25 cellular contexts compared by ENCODE assay signal in genomic region chr1:17023573-17023972, GRCh38. TPM values are rescaled to one million over a fixed set of nuclear protein-coding genes. Genes with fewer than 3 reads are reported as not detected.
DNase-seq lines count a peak whose midpoint lies in the region; ATAC-seq and TF ChIP-seq lines count a peak whose summit lies in the region.
"Had no signal": no experiment of that assay in that cellular context is flagged by ENCODE, and none has a peak within 500 bp of the region (broad histone marks: within the 10 kb centered on the region; RNA-seq: fewer than 3 reads in every experiment).

No MANE protein-coding gene starts in this region.

- H3K79me1 ChIP-seq in H9 (ENCODE audit: insufficient read depth, low read depth, low read length, poor library complexity, severe bottlenecking) = no peaks in the 10 kb centered on the region

- no peak overlapping the region for H2BK15ac ChIP-seq in H9 (ENCODE audit: low read depth, low read length)

- H3K4me1 ChIP-seq in H9 (ENCODE audit: insufficient read depth, low read length) (no peaks in the 10 kb centered on the region), Peyer's patch (no peaks in the 10 kb centered on the region), tibial nerve (peaks cover 0 to 16% (median 0%) of the 10 kb centered on the region in 4 donors)
- H3K4me1 ChIP-seq: transverse colon had no signal

- H3K4ac ChIP-seq in H9 (ENCODE audit: low read depth, low read length) = no peak overlapping the region

- no peaks in the 10 kb centered on the region for H3K27me3 Mint-ChIP-seq in H9 (ENCODE audit: low read depth)
- H3K27me3 Mint-ChIP-seq: activated CD4-positive, alpha-beta T cell treated with anti-CD3 and anti-CD28 coated beads, Interleukin-2, amount 10 ng/mL, durations not matched to agents 24 days and 14 days; activated naive CD8-positive, alpha-beta T cell treated with anti-CD3 and anti-CD28 coated beads for 36 hours; CD8-positive, alpha-beta memory T cell; natural killer cell treated with Interleukin-12 subunit alpha and Interleukin-12 subunit beta and Interleukin-15 and Interleukin-18, amount 100 ng/mL, for 72 hours had no signal

- no peak overlapping the region for H3K56ac ChIP-seq in H9 (ENCODE audit: insufficient read length, low read depth, low read length)

- ATAC-seq in HG03045 (IDR thresholded peaks at IDR 0.05; ENCODE audit: unreplicated experiment) = no peak
- ATAC-seq: natural killer cell treated with Interleukin-12 subunit alpha and Interleukin-12 subunit beta and Interleukin-15 and Interleukin-18, amount 100 ng/mL, for 72 hours had no signal

- no peak overlapping the region for H2AK5ac ChIP-seq in H9 (ENCODE audit: insufficient read length, low read length)

- H3K4me2 ChIP-seq in H9 (ENCODE audit: insufficient read depth, insufficient read length, low read length) = no peak overlapping the region
- H3K4me2 ChIP-seq: SK-N-SH had no signal

- H3K36me3 Mint-ChIP-seq in H9 (ENCODE audit: insufficient read depth in 1 of 3, low read depth in 3 of 3) = peaks cover 31 to 90% (median 78%) of the 10 kb centered on the region in 3 experiments; a peak in 6 of 7 replicates

- TF ChIP-seq POLR2A in Peyer's patch (IDR thresholded peaks at IDR 0.05) (no peak), tibial nerve (IDR thresholded peaks at IDR 0.05) (no peak)

- H3K9me3 ChIP-seq in H9 (ENCODE audit: control insufficient read depth, low read depth, low read length) (no peaks in the 10 kb centered on the region), Peyer's patch (no peaks in the 10 kb centered on the region), tibial nerve (no peaks in the 10 kb centered on the region)
- H3K9me3 ChIP-seq: sigmoid colon, SK-N-SH, stomach, transverse colon had no signal

- H3K14ac ChIP-seq in H9 (ENCODE audit: insufficient read depth, low read length) = no peak overlapping the region

- H3K27me3 ChIP-seq in H9 (ENCODE audit: insufficient read depth, low read length) = no peaks in the 10 kb centered on the region
- no peaks in the 10 kb centered on the region for H3K27me3 ChIP-seq in Peyer's patch
- H3K27me3 ChIP-seq in tibial nerve = no peaks in the 10 kb centered on the region
- H3K27me3 ChIP-seq: sigmoid colon, stomach, transverse colon had no signal

- H3K9me3 Mint-ChIP-seq in H9 = no peaks in the 10 kb centered on the region
- H3K9me3 Mint-ChIP-seq: activated CD4-positive, alpha-beta T cell treated with anti-CD3 and anti-CD28 coated beads, Interleukin-2, amount 10 ng/mL, durations not matched to agents 24 days and 14 days; activated naive CD8-positive, alpha-beta T cell treated with anti-CD3 and anti-CD28 coated beads for 36 hours; CD8-positive, alpha-beta memory T cell; natural killer cell treated with Interleukin-12 subunit alpha and Interleukin-12 subunit beta and Interleukin-15 and Interleukin-18, amount 100 ng/mL, for 72 hours; T-helper 2 cell treated with Interferon-gamma antibody and Interleukin-4, amounts not matched to agents 5 μg/mL and 100 μg/mL, for 36 hours had no signal

- no peak overlapping the region for H3T11ph ChIP-seq in H9 (ENCODE audit: low read length)

- H2BK20ac ChIP-seq in H9 (ENCODE audit: low read depth, low read length, poor library complexity, severe bottlenecking) = no peak overlapping the region

- H4K20me1 ChIP-seq in H9 (ENCODE audit: control insufficient read depth, insufficient read depth, insufficient read length) = no peaks in the 10 kb centered on the region

- H3K27ac ChIP-seq in H9 (ENCODE audit: insufficient read length, low read depth, low read length) = no peak overlapping the region
- H3K27ac ChIP-seq in Peyer's patch = no peak overlapping the region
- no peak overlapping the region for H3K27ac ChIP-seq in tibial nerve
- H3K27ac ChIP-seq: HL-60, RWPE1, stomach, transverse colon had no signal

- H3K18ac ChIP-seq in H9 (ENCODE audit: insufficient read length, low read depth, low read length) = no peak overlapping the region

- H3K23me2 ChIP-seq in H9 (ENCODE audit: insufficient read length, low read depth, low read length, poor library complexity, severe bottlenecking) = no peaks in the 10 kb centered on the region

- no CpG with 5 or more reads among the region's 3 CpGs for WGBS in H9 (ENCODE audit: extremely low coverage, insufficient read length, low lambda C conversion rate)
- WGBS in tibial nerve, 2 donors = 63 to 72% methylated on average over 3 of the region's 3 CpGs

- H3K27ac Mint-ChIP-seq in H9 = peak overlapping the region in 2 of 3 experiments; percentile 58 to 77; a peak in 3 of 7 replicates
- H3K27ac Mint-ChIP-seq: activated CD4-positive, alpha-beta T cell treated with anti-CD3 and anti-CD28 coated beads, Interleukin-2, amount 10 ng/mL, durations not matched to agents 24 days and 14 days; activated naive CD8-positive, alpha-beta T cell treated with anti-CD3 and anti-CD28 coated beads for 36 hours; natural killer cell treated with Interleukin-12 subunit alpha and Interleukin-12 subunit beta and Interleukin-15 and Interleukin-18, amount 100 ng/mL, for 72 hours; T-helper 2 cell treated with Interferon-gamma antibody and Interleukin-4, amounts not matched to agents 5 μg/mL and 100 μg/mL, for 36 hours had no signal

- H2BK120ac ChIP-seq in H9 (ENCODE audit: low read depth, low read length, poor library complexity, severe bottlenecking) = no peak overlapping the region

- H2BK12ac ChIP-seq in H9 (ENCODE audit: insufficient read length, low read depth, low read length) = no peak overlapping the region

- no peak overlapping the region for H3K4me3 Mint-ChIP-seq in H9
- H3K4me3 Mint-ChIP-seq: activated CD4-positive, alpha-beta T cell treated with anti-CD3 and anti-CD28 coated beads, Interleukin-2, amount 10 ng/mL, durations not matched to agents 24 days and 14 days; activated naive CD8-positive, alpha-beta T cell treated with anti-CD3 and anti-CD28 coated beads for 36 hours; CD8-positive, alpha-beta memory T cell; natural killer cell treated with Interleukin-12 subunit alpha and Interleukin-12 subunit beta and Interleukin-15 and Interleukin-18, amount 100 ng/mL, for 72 hours; T-helper 2 cell treated with Interferon-gamma antibody and Interleukin-4, amounts not matched to agents 5 μg/mL and 100 μg/mL, for 36 hours had no signal

- H3K4me1 Mint-ChIP-seq in H9 = peaks cover 0 to 5% of the 10 kb centered on the region in 2 experiments; a peak in 1 of 4 replicates
- H3K4me1 Mint-ChIP-seq: CD8-positive, alpha-beta memory T cell had no signal

- no peak overlapping the region for H2AFZ ChIP-seq in H9 (ENCODE audit: low read length)

- H3K79me2 ChIP-seq in H9 (ENCODE audit: insufficient read depth, low read length) = no peaks in the 10 kb centered on the region

- H3K36me3 ChIP-seq in Peyer's patch (peaks cover 0 to 100% (median 5%) of the 10 kb centered on the region in 3 donors), tibial nerve (peaks cover 0 to 97% (median 50%) of the 10 kb centered on the region in 3 donors)

- no peak overlapping the region for H4K91ac ChIP-seq in H9 (ENCODE audit: insufficient read length, low read depth, low read length)

- no peak overlapping the region for H3K4me3 ChIP-seq in Peyer's patch
- H3K4me3 ChIP-seq in fibroblast of mammary gland (ENCODE audit: control insufficient read depth, low read depth, low read length) = no peak overlapping the region
- no peak overlapping the region for H3K4me3 ChIP-seq in tibial nerve
- H3K4me3 ChIP-seq: sigmoid colon, stomach, transverse colon had no signal

- H3K23ac ChIP-seq in H9 (ENCODE audit: insufficient read length, low read depth, low read length) = no peak overlapping the region

- no peak for TF ChIP-seq EP300 in tibial nerve (IDR thresholded peaks at IDR 0.05)

- no peak overlapping the region for H3K9ac ChIP-seq in H9 (ENCODE audit: extremely low read depth, insufficient read length, low read length)
- H3K9ac ChIP-seq: SK-N-SH had no signal

- peak; percentile 52 for TF ChIP-seq CTCF in H9 (conservative IDR thresholded peaks at IDR 0.05)
- TF ChIP-seq CTCF in Peyer's patch (IDR thresholded peaks at IDR 0.05) = no peak
- peak; percentile 12 for TF ChIP-seq CTCF in fibroblast of mammary gland (conservative IDR thresholded peaks at IDR 0.05; ENCODE audit: control insufficient read depth, insufficient read depth, low read depth, low read length)
- no peak for TF ChIP-seq CTCF in tibial nerve (IDR thresholded peaks at IDR 0.05)

- no peak overlapping the region for H4K5ac ChIP-seq in H9 (ENCODE audit: insufficient read length, low read depth, low read length)

- H4K8ac ChIP-seq in H9 (replicated peaks; ENCODE audit: insufficient read length, low read depth, low read length) = no peak overlapping the region

- no peak overlapping the region for H2BK5ac ChIP-seq in H9 (ENCODE audit: insufficient read length, low read length)

- DNase-seq in H9 (no peak), Peyer's patch (peak in 2 of 3 donors; percentile 2 to 24), fibroblast of mammary gland (ENCODE audit: low read depth) (no peak), retina (peak; percentile 41), glomerular visceral epithelial cell (ENCODE audit: extremely low spot score) (no peak), tibial nerve (ENCODE audit: low spot score in 2 of 2) (no peak)
- DNase-seq: activated CD4-positive, alpha-beta T cell treated with anti-CD3 and anti-CD28 coated beads, Interleukin-2, amount 10 ng/mL, durations not matched to agents 24 days and 14 days; activated naive CD8-positive, alpha-beta T cell treated with anti-CD3 and anti-CD28 coated beads for 36 hours; CD8-positive, alpha-beta memory T cell; effector CD8-positive, alpha-beta T cell; foreskin melanocyte; hippocampal formation; Kasumi-1; NCI-H1694; NCI-H524; sigmoid colon; SK-N-SH; stimulated activated CD4-positive, alpha-beta T cell treated with anti-CD3 and anti-CD28 coated beads, Interleukin-15, amount 100 ng/mL, for 24 hours; stomach; transverse colon had no signal

RNA-seq across cellular contexts. Expression of gene ATP13A2, which starts 11.8 kb away (rescaled TPM):
- total RNA-seq in H9 (2021) = 53.6 and 62.0 TPM in 2 replicates
- 10 to 100 TPM; 20.6 to 58.0 (median 44.5) TPM for total RNA-seq in Peyer's patch
- 10 to 100 TPM; 29.7 to 64.2 (median 42.1) TPM for total RNA-seq in tibial nerve

RNA-seq across cellular contexts. Expression of gene SDHB, which starts 30.3 kb away (rescaled TPM):
- 76.7 and 77.5 TPM in 2 replicates for total RNA-seq in H9 (2021)
- total RNA-seq in Peyer's patch = 100 to 1,000 TPM; 106 to 277 (median 175) TPM
- 100 to 1,000 TPM in 1 of 4 donors, 10 to 100 TPM in 3; 79.6 to 130 (median 86.3) TPM for total RNA-seq in tibial nerve

RNA-seq across cellular contexts. Expression of gene MFAP2, which starts 43.2 kb away (rescaled TPM):
- total RNA-seq in H9 (2021) (146 and 152 TPM in 2 replicates), Peyer's patch (1 to 10 TPM in 3 of 4 donors, not detected in 1; 1.9 to 8.4 (median 2.1) TPM), tibial nerve (10 to 100 TPM in 3 of 4 donors, 1 to 10 TPM in 1; 5.9 to 26.6 (median 13.5) TPM)
- total RNA-seq: activated CD4-positive, alpha-beta T cell treated with anti-CD3 and anti-CD28 coated beads, Interleukin-2, amount 10 ng/mL, durations not matched to agents 24 days and 14 days; activated naive CD8-positive, alpha-beta T cell treated with anti-CD3 and anti-CD28 coated beads for 36 hours; CD8-positive, alpha-beta memory T cell; natural killer cell treated with Interleukin-12 subunit alpha and Interleukin-12 subunit beta and Interleukin-15 and Interleukin-18, amount 100 ng/mL, for 72 hours had no signal

Comparison
In these comparisons a context has a peak if more than half of its experiments do, and no peak if none do; other contexts are left out.
1. DNase-seq: peak in Peyer's patch (2 of 3) and retina (single experiment); none in H9 (single experiment), fibroblast of mammary gland (single experiment), glomerular visceral epithelial cell (single experiment) and tibial nerve (0 of 2).
2. CTCF ChIP-seq: peak in H9 (single experiment) and fibroblast of mammary gland (single experiment); none in Peyer's patch (0 of 6) and tibial nerve (0 of 5).